In the genomic region with DNA sequence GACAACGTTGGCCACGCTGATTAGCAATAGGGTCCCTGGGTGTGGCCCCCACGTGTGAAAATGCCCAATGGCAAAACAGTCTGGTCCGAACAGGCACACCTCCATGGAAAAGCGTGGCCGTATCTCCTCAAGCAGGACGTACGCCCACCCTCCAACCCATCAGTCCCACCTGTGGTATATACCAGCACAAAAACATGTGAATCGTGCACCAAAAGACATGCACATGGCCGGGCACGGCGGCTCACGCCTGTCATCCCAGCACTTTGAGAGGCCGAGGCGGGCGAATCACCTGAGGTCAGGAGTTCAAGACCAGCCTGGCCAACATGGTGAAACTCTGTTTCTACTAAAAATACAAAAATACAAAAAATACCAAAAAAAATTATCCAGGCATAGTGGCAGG, we compare ENCODE assay signal across 18 cellular contexts. TPM values are rescaled to one million over a fixed set of nuclear protein-coding genes. Genes with fewer than 3 reads are reported as not detected.
DNase-seq lines count a peak whose midpoint lies in the region; ATAC-seq lines count a peak whose summit lies in the region.
"Had no signal": no experiment of that assay in that cellular context is flagged by ENCODE, and none has a peak within 500 bp of the region (broad histone marks: within the 10 kb centered on the region; RNA-seq: fewer than 3 reads in every experiment).

No MANE protein-coding gene starts in this region.

- H2AFZ ChIP-seq in GM23248: no peak overlapping the region

- 71 to 73% methylated on average over 16 of the region's 16 CpGs for WGBS in GM23248 (ENCODE audit: low coverage in 1 of 2, low lambda C conversion rate in 2 of 2, missing lambda C conversion rate in 2 of 2), 2 experiments

- peak; percentile 33 for DNase-seq in activated CD8-positive, alpha-beta memory T cell treated with anti-CD3 and anti-CD28 coated beads for 24 hours
- no peak for DNase-seq in activated CD8-positive, alpha-beta memory T cell treated with anti-CD3 and anti-CD28 coated beads, Interleukin-2, amount 50 U/mL, for 4 hours
- no peak for DNase-seq in NT2/D1 (ENCODE audit: low read depth, low spot score)
- peak; percentile 6 for DNase-seq in left lobe of liver (ENCODE audit: low spot score)
- peak; percentile 68 for DNase-seq in mesenteric fat pad (ENCODE audit: low spot score)
- no peak for DNase-seq in GM23248
- DNase-seq in NCI-H1417 treated with DMSO at 0.1 percent for 48 hours (lab: John Stamatoyannopoulos, UW): no peak
- DNase-seq: AML-193; Caco-2; Calu3; CD8-positive, alpha-beta T cell; DMS79 treated with DMSO at 0.1 percent for 48 hours; GF-D8 had no signal

- in situ Hi-C loops in GM23248 (cut with MboI): no loop called here

- H3K4me3 ChIP-seq in NT2/D1 (ENCODE audit: insufficient read length, low read depth) (no peak overlapping the region), GM23248 (no peak overlapping the region)
- H3K4me3 ChIP-seq: A549; BLaER1 treated with 17β-estradiol and CSF1 and Interleukin-3, amounts not matched to agents 10 nM and 100 nM had no signal

- H3K27me3 ChIP-seq in NT2/D1 (ENCODE audit: insufficient read depth, insufficient read length): no peaks in the 10 kb centered on the region
- H3K27me3 ChIP-seq in GM23248 (replicated peaks; ENCODE audit: insufficient read depth): no peaks in the 10 kb centered on the region; the same call in 1 of the 2 replicates
- H3K27me3 ChIP-seq: BLaER1 treated with 17β-estradiol and CSF1 and Interleukin-3, amounts not matched to agents 10 nM and 100 nM had no signal

- H3K36me3 ChIP-seq in NT2/D1 (ENCODE audit: insufficient read depth, insufficient read length, low read length): no peaks in the 10 kb centered on the region
- H3K36me3 ChIP-seq in GM23248 (ENCODE audit: low read depth): no peaks in the 10 kb centered on the region
- H3K36me3 ChIP-seq: BLaER1 treated with 17β-estradiol and CSF1 and Interleukin-3, amounts not matched to agents 10 nM and 100 nM had no signal

- no peak for ATAC-seq in left lobe of liver
- no peak for ATAC-seq in GM21529 (IDR thresholded peaks at IDR 0.05; ENCODE audit: unreplicated experiment)
- ATAC-seq: A549; CD8-positive, alpha-beta T cell had no signal

- no peaks in the 10 kb centered on the region for H4K20me1 ChIP-seq in GM23248 (ENCODE audit: insufficient read depth)
- H4K20me1 ChIP-seq: BLaER1 treated with 17β-estradiol and CSF1 and Interleukin-3, amounts not matched to agents 10 nM and 100 nM had no signal

- H3K9ac ChIP-seq in NT2/D1 (ENCODE audit: insufficient read length, low read depth): peak overlapping the region; percentile 6
- H3K9ac ChIP-seq in GM23248: no peak overlapping the region
- H3K9ac ChIP-seq: BLaER1 treated with 17β-estradiol and CSF1 and Interleukin-3, amounts not matched to agents 10 nM and 100 nM had no signal

- H3K9me3 ChIP-seq in NT2/D1 (ENCODE audit: insufficient read depth, low read length): no peaks in the 10 kb centered on the region
- H3K9me3 ChIP-seq in GM23248 (ENCODE audit: low read depth): no peaks in the 10 kb centered on the region
- H3K9me3 ChIP-seq: A549; BLaER1 treated with 17β-estradiol and CSF1 and Interleukin-3, amounts not matched to agents 10 nM and 100 nM; Caco-2 had no signal

- H3K4me1 ChIP-seq in NT2/D1 (ENCODE audit: insufficient read depth, insufficient read length) (peaks cover 1% of the 10 kb centered on the region), GM23248 (ENCODE audit: insufficient read depth) (peaks cover 7% of the 10 kb centered on the region; the same call in 1 of the 2 replicates)
- H3K4me1 ChIP-seq: A549; BLaER1 treated with 17β-estradiol and CSF1 and Interleukin-3, amounts not matched to agents 10 nM and 100 nM; Caco-2 had no signal

- H3K9me2 ChIP-seq in GM23248 (ENCODE audit: insufficient read depth): no peaks in the 10 kb centered on the region

- no peaks in the 10 kb centered on the region for H3K79me2 ChIP-seq in GM23248 (ENCODE audit: insufficient read depth)

- no peak overlapping the region for H3K27ac ChIP-seq in GM23248
- H3K27ac ChIP-seq: 22Rv1; A549; BLaER1 treated with 17β-estradiol and CSF1 and Interleukin-3, amounts not matched to agents 10 nM and 100 nM; C4-2B had no signal

- H3F3A ChIP-seq in GM23248 (ENCODE audit: insufficient read depth): no peaks in the 10 kb centered on the region

- no peak overlapping the region for H3K4me2 ChIP-seq in GM23248 (ENCODE audit: unreplicated experiment)
- H3K4me2 ChIP-seq: A549; BLaER1 treated with 17β-estradiol and CSF1 and Interleukin-3, amounts not matched to agents 10 nM and 100 nM had no signal

RNA-seq across cellular contexts. Expression of gene SFSWAP, which starts 14.9 kb away (rescaled TPM):
- 15.7 TPM for total RNA-seq in left lobe of liver
- 36.1 TPM for total RNA-seq in mesenteric fat pad
- 17.6 and 25.2 TPM in 2 replicates for total RNA-seq in GM23248 (2014; rRNA removed; shearing (Covaris generic))
- 15.7 and 16.3 TPM in 2 replicates for polyA plus RNA-seq in GM23248 (2016; fragmentation: Nextera tagmentation; extraction: Ambion mirVana)

Comparison
In these comparisons a context has a peak if more than half of its experiments do, and no peak if none do; other contexts are left out.
1. DNase-seq: peak in activated CD8-positive, alpha-beta memory T cell treated with anti-CD3 and anti-CD28 coated beads for 24 hours (single experiment), left lobe of liver (single experiment) and mesenteric fat pad (single experiment); none in activated CD8-positive, alpha-beta memory T cell treated with anti-CD3 and anti-CD28 coated beads, Interleukin-2, amount 50 U/mL, for 4 hours (single experiment), NT2/D1 (single experiment), GM23248 (single experiment) and NCI-H1417 treated with DMSO at 0.1 percent for 48 hours (single experiment).